ENCODE assay signal across 26 cellular contexts in the genomic region with DNA sequence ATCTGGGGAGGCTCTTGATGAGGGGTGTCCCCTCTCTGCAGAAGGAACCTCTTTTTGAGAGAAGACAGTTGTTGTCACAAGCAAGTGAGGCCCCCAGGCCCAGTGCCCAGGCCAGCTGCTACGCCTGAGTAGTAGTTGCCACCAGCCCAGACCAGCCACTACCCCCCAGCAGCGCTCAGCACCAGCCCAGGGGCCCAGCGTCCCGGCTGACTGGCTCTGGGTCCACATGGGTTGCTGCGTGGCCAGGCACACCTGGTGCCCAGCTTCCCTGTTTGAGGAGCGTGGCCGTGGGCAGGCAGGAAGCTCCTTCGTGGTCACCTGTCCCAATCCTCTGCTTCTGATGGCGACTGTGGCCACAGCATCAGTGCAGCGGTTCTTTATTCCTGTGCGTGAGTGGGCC.
"Had no signal": no experiment of that assay in that cellular context is flagged by ENCODE, and none has a peak within 500 bp of the region (broad histone marks: within the 10 kb centered on the region; RNA-seq: fewer than 3 reads in every experiment).

No MANE protein-coding gene starts in this region.

- H3K27ac ChIP-seq: Peyer's patch, RWPE1, SJSA1 had no signal

- H3K4me3 ChIP-seq: Peyer's patch, SJSA1 had no signal

- H3K27me3 Mint-ChIP-seq: activated naive CD8-positive, alpha-beta T cell treated with anti-CD3 and anti-CD28 coated beads, Interleukin-2, amount 50 U/mL, for 24 hours; brain had no signal

- H3K27me3 ChIP-seq: Peyer's patch, SJSA1 had no signal

- H3K4me3 Mint-ChIP-seq: activated naive CD8-positive, alpha-beta T cell treated with anti-CD3 and anti-CD28 coated beads, Interleukin-2, amount 50 U/mL, for 24 hours; activated T-cell treated with anti-CD3 and anti-CD28 coated beads, Interleukin-2, amount 50 U/mL, for 4 hours; brain; T-helper 1 cell treated with Interleukin-12 subunit alpha and Interleukin-12 subunit beta and Interleukin-4 antibody, amounts not matched to agents 30 μg/mL and 1 μg/mL, for 36 hours had no signal

- H3K9me3 Mint-ChIP-seq: activated naive CD4-positive, alpha-beta T cell treated with anti-CD3 and anti-CD28 coated beads, Interleukin-2, amount 50 U/mL, for 72 hours; activated naive CD8-positive, alpha-beta T cell treated with anti-CD3 and anti-CD28 coated beads, Interleukin-2, amount 50 U/mL, for 24 hours; activated T-cell treated with anti-CD3 and anti-CD28 coated beads, Interleukin-2, amount 50 U/mL, for 4 hours; brain; T-helper 1 cell treated with Interleukin-12 subunit alpha and Interleukin-12 subunit beta and Interleukin-4 antibody, amounts not matched to agents 30 μg/mL and 1 μg/mL, for 36 hours had no signal

- H3K9me3 ChIP-seq: Peyer's patch, SJSA1 had no signal

- H3K27ac Mint-ChIP-seq: activated naive CD8-positive, alpha-beta T cell treated with anti-CD3 and anti-CD28 coated beads, Interleukin-2, amount 50 U/mL, for 24 hours; T-helper 1 cell treated with Interleukin-12 subunit alpha and Interleukin-12 subunit beta and Interleukin-4 antibody, amounts not matched to agents 30 μg/mL and 1 μg/mL, for 36 hours had no signal

- DNase-seq: activated CD4-positive, alpha-beta T cell treated with anti-CD3 and anti-CD28 coated beads for 48 hours; activated CD4-positive, alpha-beta T cell treated with anti-CD3 and anti-CD28 coated beads, Interleukin-2, amount 50 U/mL, for 48 hours; activated CD4-positive, CD25-positive, alpha-beta regulatory T cell treated with anti-CD3 and anti-CD28 coated beads, Interleukin-2, amount 50 U/mL, for 72 hours; activated CD8-positive, alpha-beta memory T cell treated with anti-CD3 and anti-CD28 coated beads for 24 hours; activated effector memory CD4-positive, alpha-beta T cell treated with anti-CD3 and anti-CD28 coated beads, Interleukin-2, amount 50 U/mL, for 16 hours; activated naive CD4-positive, alpha-beta T cell treated with Interleukin-2 at 50 U/mL for 16 hours; activated naive CD8-positive, alpha-beta T cell treated with anti-CD3 and anti-CD28 coated beads, Interleukin-2, amount 50 U/mL, for 24 hours; activated T-cell treated with anti-CD3 and anti-CD28 coated beads, Interleukin-2, amount 50 U/mL, for 4 hours; amniotic stem cell; KBM-7; NCI-H1092; NCI-H1417 treated with DMSO at 0.1 percent for 48 hours; NCI-H1694; NCI-H2029; NCI-H2107; NCI-H2171 treated with DMSO at 0.1 percent for 48 hours; NCI-H226; NCI-H526 treated with DMSO at 0.1 percent for 48 hours; NCI-H82; Peyer's patch; SHP77 had no signal

- H3K36me3 Mint-ChIP-seq: activated naive CD4-positive, alpha-beta T cell treated with anti-CD3 and anti-CD28 coated beads, Interleukin-2, amount 50 U/mL, for 72 hours had no signal

- H3K4me1 Mint-ChIP-seq: activated naive CD8-positive, alpha-beta T cell treated with anti-CD3 and anti-CD28 coated beads, Interleukin-2, amount 50 U/mL, for 24 hours had no signal
